9 cellular contexts compared by ENCODE assay signal in the genomic region with DNA sequence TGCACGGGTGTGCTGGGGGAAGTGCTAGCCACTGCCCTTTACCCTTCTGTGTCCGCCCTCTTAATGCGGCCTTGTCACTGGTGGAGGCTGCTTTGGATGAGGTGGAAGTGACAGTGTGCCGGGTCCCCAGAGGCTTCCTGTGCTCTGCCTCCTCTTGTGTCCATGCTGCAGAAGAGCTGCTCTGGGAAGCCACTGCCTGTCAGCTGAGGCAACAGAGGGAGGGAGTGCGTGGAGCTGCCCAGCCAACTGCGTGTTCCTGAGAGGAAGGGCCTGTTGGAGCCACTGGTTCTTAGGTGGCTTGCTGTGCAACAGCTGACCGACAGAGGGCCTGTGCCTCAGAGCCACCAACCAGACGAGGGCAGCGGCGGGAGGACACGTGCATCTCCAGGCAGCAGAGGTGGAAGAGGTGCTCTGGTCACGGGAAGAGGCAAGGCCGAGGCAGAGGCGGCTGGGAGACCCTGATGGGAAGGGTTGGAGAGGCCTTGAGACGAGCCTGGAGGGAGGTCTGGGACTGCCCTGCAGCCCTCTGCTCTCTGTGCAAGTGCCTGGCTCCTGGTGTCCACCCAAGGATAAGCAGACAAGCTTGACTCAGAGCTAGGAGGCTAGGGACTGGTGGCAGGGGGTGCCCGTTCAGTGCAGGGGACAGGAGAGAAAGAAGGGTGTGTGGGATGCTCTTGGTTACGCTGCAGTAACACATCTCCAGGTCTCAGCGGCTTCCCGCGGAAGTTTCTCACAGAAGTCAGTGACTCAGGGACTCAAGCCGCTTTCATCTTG. TPM values are rescaled to one million over a fixed set of nuclear protein-coding genes. Genes with fewer than 3 reads are reported as not detected.
A peak's percentile ranks its signal among the peaks of the same experiment; 100 is the strongest.
DNase-seq lines count a peak whose midpoint lies in the region; ATAC-seq and TF ChIP-seq lines count a peak whose summit lies in the region.
"Had no signal": no experiment of that assay in that cellular context is flagged by ENCODE, and none has a peak within 500 bp of the region (broad histone marks: within the 10 kb centered on the region; RNA-seq: fewer than 3 reads in every experiment).

No MANE protein-coding gene starts in this region.

- no peaks in the 10 kb centered on the region for H3F3A ChIP-seq in MM.1S (ENCODE audit: insufficient read depth, low read length)

- H3K9me2 ChIP-seq in MM.1S (replicated peaks; ENCODE audit: insufficient read depth, low read length): no peaks in the 10 kb centered on the region

- no peaks in the 10 kb centered on the region for H3K9me3 ChIP-seq in transverse colon
- H3K9me3 ChIP-seq in MM.1S (replicated peaks; ENCODE audit: insufficient read depth, low read length): no peaks in the 10 kb centered on the region
- H3K9me3 ChIP-seq: prostate gland had no signal

- H2AFZ ChIP-seq in MM.1S (ENCODE audit: low read length): no peak overlapping the region

- TF ChIP-seq CTCF in transverse colon (IDR thresholded peaks at IDR 0.05): peak in 1 of 5 experiments; percentile 40
- no peak for TF ChIP-seq CTCF in MM.1S (IDR thresholded peaks at IDR 0.05; ENCODE audit: low read length)

- ATAC-seq in HG02885 (IDR thresholded peaks at IDR 0.05; ENCODE audit: poor library complexity, unreplicated experiment): no peak

- intact Hi-C loops in transverse colon (cut with DNase I; ENCODE audit: low total_unique reads): no loop called here

- H3K36me3 ChIP-seq in transverse colon: no peaks in the 10 kb centered on the region
- no peaks in the 10 kb centered on the region for H3K36me3 ChIP-seq in MM.1S (replicated peaks; ENCODE audit: insufficient read depth, low read length)
- H3K36me3 ChIP-seq: prostate gland had no signal

- no peak overlapping the region for H3K9ac ChIP-seq in MM.1S (ENCODE audit: low read length)

- TF ChIP-seq EP300 in transverse colon (IDR thresholded peaks at IDR 0.05; ENCODE audit: low read depth): no peak

- no peaks in the 10 kb centered on the region for H3K79me2 ChIP-seq in MM.1S (ENCODE audit: low read length)

- H3K4me3 ChIP-seq in transverse colon (no peak overlapping the region), MM.1S (ENCODE audit: low read length) (no peak overlapping the region)
- H3K4me3 ChIP-seq: prostate gland had no signal

- 60 to 67% methylated on average over 2 to 18 of the region's 21 CpGs for WGBS in transverse colon (ENCODE audit: low coverage in 1 of 2), 2 donors

- no peak overlapping the region for H3K4me2 ChIP-seq in MM.1S (ENCODE audit: low read depth, low read length)

- H4K20me1 ChIP-seq in MM.1S (ENCODE audit: insufficient read depth, low read length): no peaks in the 10 kb centered on the region

- H3K27me3 ChIP-seq in transverse colon: no peaks in the 10 kb centered on the region
- H3K27me3 ChIP-seq in MM.1S (replicated peaks; ENCODE audit: insufficient read depth, low read length): no peaks in the 10 kb centered on the region

- DNase-seq in SHP77 (lab: John Stamatoyannopoulos, UW) (peak; percentile 7 to 42), SHP77 treated with DMSO at 0.1 percent for 48 hours (lab: John Stamatoyannopoulos, UW) (no peak), ecto neural progenitor cell (ENCODE audit: low spot score) (peak; percentile 72), medulla oblongata (ENCODE audit: extremely low spot score) (peak; percentile 68), transverse colon (peak; percentile 56), MM.1S (no peak)
- no peak for DNase-seq in stimulated activated CD4-positive, alpha-beta T cell treated with anti-CD3 and anti-CD28 coated beads, Interleukin-4, amount 100 ng/mL, for 4 hours

- H3K27ac ChIP-seq in transverse colon: no peak overlapping the region
- H3K27ac ChIP-seq in MM.1S (ENCODE audit: low read length): no peak overlapping the region
- H3K27ac ChIP-seq: prostate gland had no signal

- TF ChIP-seq POLR2A in transverse colon (IDR thresholded peaks at IDR 0.05): no peak

- in situ Hi-C loops in transverse colon (cut with MboI; ENCODE audit: low pct_ligation_motif_present in 1 of 4, low pct_unique_long_range_greater_than_20kb in 1 of 4, low sequenced_read_pairs in 3 of 4): no loop called here

- peaks cover 0 to 6% (median 0%) of the 10 kb centered on the region in 4 donors for H3K4me1 ChIP-seq in transverse colon
- H3K4me1 ChIP-seq in MM.1S (ENCODE audit: low read length): no peaks in the 10 kb centered on the region
- H3K4me1 ChIP-seq: prostate gland had no signal

RNA-seq across cellular contexts. Expression of a gene that starts 25.4 kb away (rescaled TPM):
- 10 to 100 TPM in 2 of 4 donors, 1 to 10 TPM in 2; 6.0 to 17.6 (median 9.5) TPM for total RNA-seq in transverse colon

RNA-seq across cellular contexts. Expression of a gene that starts 41.2 kb away (rescaled TPM):
- total RNA-seq in transverse colon: 100 to 1,000 TPM in 1 of 4 donors, 10 to 100 TPM in 3; 15.3 to 112 (median 48.3) TPM

RNA-seq across cellular contexts. Expression of a gene that starts 49.9 kb away (rescaled TPM):
- total RNA-seq in transverse colon: 10 to 100 TPM; 39.7 to 67.3 (median 51.5) TPM

Comparison
In these comparisons a context has a peak if more than half of its experiments do, and no peak if none do; other contexts are left out.
1. DNase-seq: peak in SHP77 (2 of 2), ecto neural progenitor cell (single experiment), medulla oblongata (single experiment) and transverse colon (single experiment); none in SHP77 treated with DMSO at 0.1 percent for 48 hours (single experiment), stimulated activated CD4-positive, alpha-beta T cell treated with anti-CD3 and anti-CD28 coated beads, Interleukin-4, amount 100 ng/mL, for 4 hours (0 of 2) and MM.1S (single experiment).